ENCODE assay signal across 1 cellular context in the genomic region with DNA sequence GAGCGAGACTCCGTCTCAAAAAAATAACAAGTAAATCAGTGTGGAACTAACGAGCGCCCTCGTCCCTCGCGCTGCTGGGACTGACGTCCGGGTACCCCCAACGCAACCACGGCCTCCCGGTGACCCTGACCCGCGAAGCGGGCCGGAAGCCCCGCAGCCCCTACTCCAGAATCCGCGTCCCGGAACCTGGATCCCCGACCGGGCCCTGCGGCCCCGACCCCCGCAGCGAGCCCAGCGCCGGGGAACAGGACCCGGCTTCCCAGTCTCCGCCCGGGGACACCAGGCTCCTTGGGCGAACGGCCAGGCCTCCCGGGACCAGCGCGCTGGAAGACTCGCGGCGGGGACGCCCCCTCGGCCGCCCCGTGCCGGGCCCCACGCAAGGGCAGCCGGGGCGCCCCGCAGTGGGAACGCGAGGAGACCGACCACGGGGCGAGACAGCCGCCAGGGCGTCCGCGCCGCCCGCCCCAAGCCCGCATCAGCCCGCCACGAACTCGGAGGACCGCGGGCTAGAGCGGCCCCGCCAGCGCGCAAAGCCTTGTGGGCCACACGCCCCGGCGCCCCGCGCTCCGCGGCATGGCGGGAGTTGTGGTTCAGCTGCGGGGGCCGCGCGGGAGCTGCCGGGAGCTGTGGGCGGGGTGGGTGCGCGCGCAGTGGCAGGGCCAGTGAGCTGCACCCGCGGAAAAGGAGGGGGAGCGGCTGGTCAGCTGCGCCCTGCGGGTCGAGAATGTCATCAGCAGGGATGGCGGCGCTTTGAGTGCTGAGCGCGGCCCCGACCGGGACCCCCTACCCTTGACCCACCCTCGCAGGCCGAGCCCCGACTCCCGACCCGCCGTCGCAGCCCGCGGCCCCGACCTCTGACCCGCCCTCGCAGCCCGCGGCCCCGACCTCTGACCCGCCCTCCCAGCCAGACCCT.
TF ChIP-seq lines count a peak whose summit lies in the region.

No MANE protein-coding gene starts in this region.

TF ChIP-seq in WTC11, 78 proteins besides CTCF, POLR2A, EP300 and RAD21 (continued from another document and continues in another):
- TF ChIP-seq, protein P1, sequence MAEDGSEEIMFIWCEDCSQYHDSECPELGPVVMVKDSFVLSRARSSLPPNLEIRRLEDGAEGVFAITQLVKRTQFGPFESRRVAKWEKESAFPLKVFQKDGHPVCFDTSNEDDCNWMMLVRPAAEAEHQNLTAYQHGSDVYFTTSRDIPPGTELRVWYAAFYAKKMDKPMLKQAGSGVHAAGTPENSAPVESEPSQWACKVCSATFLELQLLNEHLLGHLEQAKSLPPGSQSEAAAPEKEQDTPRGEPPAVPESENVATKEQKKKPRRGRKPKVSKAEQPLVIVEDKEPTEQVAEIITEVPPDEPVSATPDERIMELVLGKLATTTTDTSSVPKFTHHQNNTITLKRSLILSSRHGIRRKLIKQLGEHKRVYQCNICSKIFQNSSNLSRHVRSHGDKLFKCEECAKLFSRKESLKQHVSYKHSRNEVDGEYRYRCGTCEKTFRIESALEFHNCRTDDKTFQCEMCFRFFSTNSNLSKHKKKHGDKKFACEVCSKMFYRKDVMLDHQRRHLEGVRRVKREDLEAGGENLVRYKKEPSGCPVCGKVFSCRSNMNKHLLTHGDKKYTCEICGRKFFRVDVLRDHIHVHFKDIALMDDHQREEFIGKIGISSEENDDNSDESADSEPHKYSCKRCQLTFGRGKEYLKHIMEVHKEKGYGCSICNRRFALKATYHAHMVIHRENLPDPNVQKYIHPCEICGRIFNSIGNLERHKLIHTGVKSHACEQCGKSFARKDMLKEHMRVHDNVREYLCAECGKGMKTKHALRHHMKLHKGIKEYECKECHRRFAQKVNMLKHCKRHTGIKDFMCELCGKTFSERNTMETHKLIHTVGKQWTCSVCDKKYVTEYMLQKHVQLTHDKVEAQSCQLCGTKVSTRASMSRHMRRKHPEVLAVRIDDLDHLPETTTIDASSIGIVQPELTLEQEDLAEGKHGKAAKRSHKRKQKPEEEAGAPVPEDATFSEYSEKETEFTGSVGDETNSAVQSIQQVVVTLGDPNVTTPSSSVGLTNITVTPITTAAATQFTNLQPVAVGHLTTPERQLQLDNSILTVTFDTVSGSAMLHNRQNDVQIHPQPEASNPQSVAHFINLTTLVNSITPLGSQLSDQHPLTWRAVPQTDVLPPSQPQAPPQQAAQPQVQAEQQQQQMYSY (CRISPR knock-in tag; IDR thresholded peaks at IDR 0.05), result no peak
- TF ChIP-seq ZNF263 (CRISPR knock-in tag; IDR thresholded peaks at IDR 0.05; ENCODE audit: low read depth) (no peak), JUN (CRISPR knock-in tag; IDR thresholded peaks at IDR 0.05) (no peak), TP53 (CRISPR knock-in tag; IDR thresholded peaks at IDR 0.05) (peak; percentile 90), ZNF121 (CRISPR knock-in tag; IDR thresholded peaks at IDR 0.05) (no peak), CBFB (CRISPR knock-in tag; IDR thresholded peaks at IDR 0.05; ENCODE audit: low read depth) (no peak), MXD4 (CRISPR knock-in tag; IDR thresholded peaks at IDR 0.05; ENCODE audit: borderline replicate concordance) (no peak), IRF2 (CRISPR knock-in tag; IDR thresholded peaks at IDR 0.05; ENCODE audit: borderline replicate concordance, low read depth) (no peak), ZNF416 (CRISPR knock-in tag; IDR thresholded peaks at IDR 0.05) (no peak), ELF4 (CRISPR knock-in tag; IDR thresholded peaks at IDR 0.05; ENCODE audit: low read depth) (no peak; the same call in 1 of the 2 replicates), GTF2I (CRISPR knock-in tag; conservative IDR thresholded peaks at IDR 0.05) (no peak), NR3C1 (CRISPR knock-in tag; conservative IDR thresholded peaks at IDR 0.05; ENCODE audit: low read depth) (0 out of 2 replicates have a peak, but pooled peaks have one; percentile 64), FOXP1 (CRISPR knock-in tag; IDR thresholded peaks at IDR 0.05; ENCODE audit: borderline replicate concordance) (peak; percentile 74; the same call in 1 of the 2 replicates), CREM (CRISPR knock-in tag; IDR thresholded peaks at IDR 0.05) (peak; percentile 23; the same call in 1 of the 2 replicates), SP1 (CRISPR knock-in tag; conservative IDR thresholded peaks at IDR 0.05) (peak; percentile 98), NFE2L1 (CRISPR knock-in tag; IDR thresholded peaks at IDR 0.05) (no peak), ZNF219 (CRISPR knock-in tag; IDR thresholded peaks at IDR 0.05; ENCODE audit: borderline replicate concordance) (no peak), ZBTB21 (CRISPR knock-in tag; IDR thresholded peaks at IDR 0.05; ENCODE audit: borderline replicate concordance) (peak; percentile 66; the same call in 1 of the 2 replicates), NR2C2 (CRISPR knock-in tag; IDR thresholded peaks at IDR 0.05) (peak; percentile 39; the same call in 1 of the 2 replicates), EMX1 (CRISPR knock-in tag; IDR thresholded peaks at IDR 0.05) (no peak), SMAD4 (CRISPR knock-in tag; IDR thresholded peaks at IDR 0.05) (no peak)
- TF ChIP-seq, protein P2, sequence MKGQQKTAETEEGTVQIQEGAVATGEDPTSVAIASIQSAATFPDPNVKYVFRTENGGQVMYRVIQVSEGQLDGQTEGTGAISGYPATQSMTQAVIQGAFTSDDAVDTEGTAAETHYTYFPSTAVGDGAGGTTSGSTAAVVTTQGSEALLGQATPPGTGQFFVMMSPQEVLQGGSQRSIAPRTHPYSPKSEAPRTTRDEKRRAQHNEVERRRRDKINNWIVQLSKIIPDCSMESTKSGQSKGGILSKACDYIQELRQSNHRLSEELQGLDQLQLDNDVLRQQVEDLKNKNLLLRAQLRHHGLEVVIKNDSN (CRISPR knock-in tag; IDR thresholded peaks at IDR 0.05), result no peak
- TF ChIP-seq, protein P3, sequence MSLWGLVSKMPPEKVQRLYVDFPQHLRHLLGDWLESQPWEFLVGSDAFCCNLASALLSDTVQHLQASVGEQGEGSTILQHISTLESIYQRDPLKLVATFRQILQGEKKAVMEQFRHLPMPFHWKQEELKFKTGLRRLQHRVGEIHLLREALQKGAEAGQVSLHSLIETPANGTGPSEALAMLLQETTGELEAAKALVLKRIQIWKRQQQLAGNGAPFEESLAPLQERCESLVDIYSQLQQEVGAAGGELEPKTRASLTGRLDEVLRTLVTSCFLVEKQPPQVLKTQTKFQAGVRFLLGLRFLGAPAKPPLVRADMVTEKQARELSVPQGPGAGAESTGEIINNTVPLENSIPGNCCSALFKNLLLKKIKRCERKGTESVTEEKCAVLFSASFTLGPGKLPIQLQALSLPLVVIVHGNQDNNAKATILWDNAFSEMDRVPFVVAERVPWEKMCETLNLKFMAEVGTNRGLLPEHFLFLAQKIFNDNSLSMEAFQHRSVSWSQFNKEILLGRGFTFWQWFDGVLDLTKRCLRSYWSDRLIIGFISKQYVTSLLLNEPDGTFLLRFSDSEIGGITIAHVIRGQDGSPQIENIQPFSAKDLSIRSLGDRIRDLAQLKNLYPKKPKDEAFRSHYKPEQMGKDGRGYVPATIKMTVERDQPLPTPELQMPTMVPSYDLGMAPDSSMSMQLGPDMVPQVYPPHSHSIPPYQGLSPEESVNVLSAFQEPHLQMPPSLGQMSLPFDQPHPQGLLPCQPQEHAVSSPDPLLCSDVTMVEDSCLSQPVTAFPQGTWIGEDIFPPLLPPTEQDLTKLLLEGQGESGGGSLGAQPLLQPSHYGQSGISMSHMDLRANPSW (CRISPR knock-in tag; conservative IDR thresholded peaks at IDR 0.05; ENCODE audit: low read depth), result 0 out of 2 replicates have a peak, but pooled peaks have one; percentile 17
- TF ChIP-seq, protein P4, sequence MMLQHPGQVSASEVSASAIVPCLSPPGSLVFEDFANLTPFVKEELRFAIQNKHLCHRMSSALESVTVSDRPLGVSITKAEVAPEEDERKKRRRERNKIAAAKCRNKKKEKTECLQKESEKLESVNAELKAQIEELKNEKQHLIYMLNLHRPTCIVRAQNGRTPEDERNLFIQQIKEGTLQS (CRISPR knock-in tag; conservative IDR thresholded peaks at IDR 0.05), result no peak
- TF ChIP-seq, protein P5, sequence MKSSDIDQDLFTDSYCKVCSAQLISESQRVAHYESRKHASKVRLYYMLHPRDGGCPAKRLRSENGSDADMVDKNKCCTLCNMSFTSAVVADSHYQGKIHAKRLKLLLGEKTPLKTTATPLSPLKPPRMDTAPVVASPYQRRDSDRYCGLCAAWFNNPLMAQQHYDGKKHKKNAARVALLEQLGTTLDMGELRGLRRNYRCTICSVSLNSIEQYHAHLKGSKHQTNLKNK (CRISPR knock-in tag; IDR thresholded peaks at IDR 0.05), result no peak
- TF ChIP-seq, protein P6, sequence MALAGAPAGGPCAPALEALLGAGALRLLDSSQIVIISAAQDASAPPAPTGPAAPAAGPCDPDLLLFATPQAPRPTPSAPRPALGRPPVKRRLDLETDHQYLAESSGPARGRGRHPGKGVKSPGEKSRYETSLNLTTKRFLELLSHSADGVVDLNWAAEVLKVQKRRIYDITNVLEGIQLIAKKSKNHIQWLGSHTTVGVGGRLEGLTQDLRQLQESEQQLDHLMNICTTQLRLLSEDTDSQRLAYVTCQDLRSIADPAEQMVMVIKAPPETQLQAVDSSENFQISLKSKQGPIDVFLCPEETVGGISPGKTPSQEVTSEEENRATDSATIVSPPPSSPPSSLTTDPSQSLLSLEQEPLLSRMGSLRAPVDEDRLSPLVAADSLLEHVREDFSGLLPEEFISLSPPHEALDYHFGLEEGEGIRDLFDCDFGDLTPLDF (CRISPR knock-in tag; IDR thresholded peaks at IDR 0.05), result no peak
- TF ChIP-seq, protein P7, sequence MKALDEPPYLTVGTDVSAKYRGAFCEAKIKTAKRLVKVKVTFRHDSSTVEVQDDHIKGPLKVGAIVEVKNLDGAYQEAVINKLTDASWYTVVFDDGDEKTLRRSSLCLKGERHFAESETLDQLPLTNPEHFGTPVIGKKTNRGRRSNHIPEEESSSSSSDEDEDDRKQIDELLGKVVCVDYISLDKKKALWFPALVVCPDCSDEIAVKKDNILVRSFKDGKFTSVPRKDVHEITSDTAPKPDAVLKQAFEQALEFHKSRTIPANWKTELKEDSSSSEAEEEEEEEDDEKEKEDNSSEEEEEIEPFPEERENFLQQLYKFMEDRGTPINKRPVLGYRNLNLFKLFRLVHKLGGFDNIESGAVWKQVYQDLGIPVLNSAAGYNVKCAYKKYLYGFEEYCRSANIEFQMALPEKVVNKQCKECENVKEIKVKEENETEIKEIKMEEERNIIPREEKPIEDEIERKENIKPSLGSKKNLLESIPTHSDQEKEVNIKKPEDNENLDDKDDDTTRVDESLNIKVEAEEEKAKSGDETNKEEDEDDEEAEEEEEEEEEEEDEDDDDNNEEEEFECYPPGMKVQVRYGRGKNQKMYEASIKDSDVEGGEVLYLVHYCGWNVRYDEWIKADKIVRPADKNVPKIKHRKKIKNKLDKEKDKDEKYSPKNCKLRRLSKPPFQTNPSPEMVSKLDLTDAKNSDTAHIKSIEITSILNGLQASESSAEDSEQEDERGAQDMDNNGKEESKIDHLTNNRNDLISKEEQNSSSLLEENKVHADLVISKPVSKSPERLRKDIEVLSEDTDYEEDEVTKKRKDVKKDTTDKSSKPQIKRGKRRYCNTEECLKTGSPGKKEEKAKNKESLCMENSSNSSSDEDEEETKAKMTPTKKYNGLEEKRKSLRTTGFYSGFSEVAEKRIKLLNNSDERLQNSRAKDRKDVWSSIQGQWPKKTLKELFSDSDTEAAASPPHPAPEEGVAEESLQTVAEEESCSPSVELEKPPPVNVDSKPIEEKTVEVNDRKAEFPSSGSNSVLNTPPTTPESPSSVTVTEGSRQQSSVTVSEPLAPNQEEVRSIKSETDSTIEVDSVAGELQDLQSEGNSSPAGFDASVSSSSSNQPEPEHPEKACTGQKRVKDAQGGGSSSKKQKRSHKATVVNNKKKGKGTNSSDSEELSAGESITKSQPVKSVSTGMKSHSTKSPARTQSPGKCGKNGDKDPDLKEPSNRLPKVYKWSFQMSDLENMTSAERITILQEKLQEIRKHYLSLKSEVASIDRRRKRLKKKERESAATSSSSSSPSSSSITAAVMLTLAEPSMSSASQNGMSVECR (CRISPR knock-in tag; IDR thresholded peaks at IDR 0.05; ENCODE audit: borderline replicate concordance), result no peak
- TF ChIP-seq, protein P8, sequence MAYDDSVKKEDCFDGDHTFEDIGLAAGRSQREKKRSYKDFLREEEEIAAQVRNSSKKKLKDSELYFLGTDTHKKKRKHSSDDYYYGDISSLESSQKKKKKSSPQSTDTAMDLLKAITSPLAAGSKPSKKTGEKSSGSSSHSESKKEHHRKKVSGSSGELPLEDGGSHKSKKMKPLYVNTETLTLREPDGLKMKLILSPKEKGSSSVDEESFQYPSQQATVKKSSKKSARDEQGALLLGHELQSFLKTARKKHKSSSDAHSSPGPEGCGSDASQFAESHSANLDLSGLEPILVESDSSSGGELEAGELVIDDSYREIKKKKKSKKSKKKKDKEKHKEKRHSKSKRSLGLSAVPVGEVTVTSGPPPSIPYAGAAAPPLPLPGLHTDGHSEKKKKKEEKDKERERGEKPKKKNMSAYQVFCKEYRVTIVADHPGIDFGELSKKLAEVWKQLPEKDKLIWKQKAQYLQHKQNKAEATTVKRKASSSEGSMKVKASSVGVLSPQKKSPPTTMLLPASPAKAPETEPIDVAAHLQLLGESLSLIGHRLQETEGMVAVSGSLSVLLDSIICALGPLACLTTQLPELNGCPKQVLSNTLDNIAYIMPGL (CRISPR knock-in tag; IDR thresholded peaks at IDR 0.05), result peak; percentile 82
- TF ChIP-seq, protein P9, sequence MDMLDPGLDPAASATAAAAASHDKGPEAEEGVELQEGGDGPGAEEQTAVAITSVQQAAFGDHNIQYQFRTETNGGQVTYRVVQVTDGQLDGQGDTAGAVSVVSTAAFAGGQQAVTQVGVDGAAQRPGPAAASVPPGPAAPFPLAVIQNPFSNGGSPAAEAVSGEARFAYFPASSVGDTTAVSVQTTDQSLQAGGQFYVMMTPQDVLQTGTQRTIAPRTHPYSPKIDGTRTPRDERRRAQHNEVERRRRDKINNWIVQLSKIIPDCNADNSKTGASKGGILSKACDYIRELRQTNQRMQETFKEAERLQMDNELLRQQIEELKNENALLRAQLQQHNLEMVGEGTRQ (CRISPR knock-in tag; IDR thresholded peaks at IDR 0.05), result peak; percentile 70
- TF ChIP-seq, protein P10, sequence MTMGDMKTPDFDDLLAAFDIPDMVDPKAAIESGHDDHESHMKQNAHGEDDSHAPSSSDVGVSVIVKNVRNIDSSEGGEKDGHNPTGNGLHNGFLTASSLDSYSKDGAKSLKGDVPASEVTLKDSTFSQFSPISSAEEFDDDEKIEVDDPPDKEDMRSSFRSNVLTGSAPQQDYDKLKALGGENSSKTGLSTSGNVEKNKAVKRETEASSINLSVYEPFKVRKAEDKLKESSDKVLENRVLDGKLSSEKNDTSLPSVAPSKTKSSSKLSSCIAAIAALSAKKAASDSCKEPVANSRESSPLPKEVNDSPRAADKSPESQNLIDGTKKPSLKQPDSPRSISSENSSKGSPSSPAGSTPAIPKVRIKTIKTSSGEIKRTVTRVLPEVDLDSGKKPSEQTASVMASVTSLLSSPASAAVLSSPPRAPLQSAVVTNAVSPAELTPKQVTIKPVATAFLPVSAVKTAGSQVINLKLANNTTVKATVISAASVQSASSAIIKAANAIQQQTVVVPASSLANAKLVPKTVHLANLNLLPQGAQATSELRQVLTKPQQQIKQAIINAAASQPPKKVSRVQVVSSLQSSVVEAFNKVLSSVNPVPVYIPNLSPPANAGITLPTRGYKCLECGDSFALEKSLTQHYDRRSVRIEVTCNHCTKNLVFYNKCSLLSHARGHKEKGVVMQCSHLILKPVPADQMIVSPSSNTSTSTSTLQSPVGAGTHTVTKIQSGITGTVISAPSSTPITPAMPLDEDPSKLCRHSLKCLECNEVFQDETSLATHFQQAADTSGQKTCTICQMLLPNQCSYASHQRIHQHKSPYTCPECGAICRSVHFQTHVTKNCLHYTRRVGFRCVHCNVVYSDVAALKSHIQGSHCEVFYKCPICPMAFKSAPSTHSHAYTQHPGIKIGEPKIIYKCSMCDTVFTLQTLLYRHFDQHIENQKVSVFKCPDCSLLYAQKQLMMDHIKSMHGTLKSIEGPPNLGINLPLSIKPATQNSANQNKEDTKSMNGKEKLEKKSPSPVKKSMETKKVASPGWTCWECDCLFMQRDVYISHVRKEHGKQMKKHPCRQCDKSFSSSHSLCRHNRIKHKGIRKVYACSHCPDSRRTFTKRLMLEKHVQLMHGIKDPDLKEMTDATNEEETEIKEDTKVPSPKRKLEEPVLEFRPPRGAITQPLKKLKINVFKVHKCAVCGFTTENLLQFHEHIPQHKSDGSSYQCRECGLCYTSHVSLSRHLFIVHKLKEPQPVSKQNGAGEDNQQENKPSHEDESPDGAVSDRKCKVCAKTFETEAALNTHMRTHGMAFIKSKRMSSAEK (CRISPR knock-in tag; IDR thresholded peaks at IDR 0.05; ENCODE audit: borderline replicate concordance), result no peak
